Comparison of ENCODE assay signal across 10 cellular contexts in the genomic region with DNA sequence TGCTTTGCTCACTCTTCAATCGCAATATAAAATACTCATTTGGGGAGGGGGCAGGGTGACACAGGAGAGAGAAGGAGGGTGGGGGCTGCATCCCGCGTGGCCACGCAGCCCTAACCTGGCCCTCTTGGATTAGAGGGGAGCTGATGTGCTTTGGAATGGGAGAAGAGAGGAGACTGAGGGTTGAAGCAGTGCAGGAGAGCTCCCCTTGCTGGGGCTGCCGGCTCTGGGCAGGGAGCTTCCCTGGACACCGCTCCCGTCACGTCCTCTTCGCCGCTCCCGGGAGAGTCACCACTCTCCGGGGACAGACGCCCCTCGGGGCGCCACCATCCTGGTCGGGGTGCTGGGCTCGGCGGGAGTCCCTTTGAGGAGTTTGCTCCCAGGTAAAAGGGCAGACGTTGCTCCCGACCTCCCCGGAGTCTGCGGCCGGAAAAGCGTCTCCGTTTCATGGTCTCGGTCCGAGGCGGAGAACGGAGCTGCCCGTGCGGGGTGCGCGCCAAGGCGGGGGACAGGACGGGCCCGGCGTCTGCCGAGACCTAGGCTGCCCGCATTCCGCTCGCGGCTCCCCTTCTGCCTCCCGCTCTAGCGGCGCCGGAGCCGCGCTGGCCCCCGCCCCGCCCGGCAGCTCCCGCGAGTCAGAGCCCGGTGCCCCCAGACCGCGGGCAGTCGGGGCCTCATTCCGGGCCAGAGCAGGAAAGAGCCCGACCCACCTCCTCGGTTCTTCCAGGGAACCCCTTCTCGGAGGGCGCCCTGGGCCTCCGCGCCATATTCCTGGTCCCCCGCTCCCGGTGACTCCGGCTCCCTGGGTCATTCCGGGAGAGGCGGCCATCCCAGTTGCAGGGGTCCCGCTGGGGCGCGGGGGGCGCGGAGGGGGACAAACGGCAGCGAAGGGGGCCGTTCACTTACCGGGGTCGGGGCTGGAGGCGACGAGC. TPM values are rescaled to one million over a fixed set of nuclear protein-coding genes. Genes with fewer than 3 reads are reported as not detected.
DNase-seq lines count a peak whose midpoint lies in the region; ATAC-seq and TF ChIP-seq lines count a peak whose summit lies in the region.
"Had no signal": no experiment of that assay in that cellular context is flagged by ENCODE, and none has a peak within 500 bp of the region (broad histone marks: within the 10 kb centered on the region; RNA-seq: fewer than 3 reads in every experiment).

No MANE protein-coding gene starts in this region.

- no peak overlapping the region for H3K27ac ChIP-seq in neuronal stem cell (replicated peaks; ENCODE audit: low read length)
- no peak overlapping the region for H3K27ac ChIP-seq in SJCRH30
- H3K27ac ChIP-seq: transverse colon had no signal

- no peaks in the 10 kb centered on the region for H3K36me3 ChIP-seq in neuronal stem cell (replicated peaks in 1 of 2; ENCODE audit: control insufficient read depth in 2 of 2, insufficient read depth in 2 of 2, low read length in 2 of 2)
- no peaks in the 10 kb centered on the region for H3K36me3 ChIP-seq in SJCRH30
- H3K36me3 ChIP-seq: transverse colon had no signal

- H3K4ac ChIP-seq in neuronal stem cell (ENCODE audit: low read length): no peak overlapping the region

- no peak overlapping the region for H2BK15ac ChIP-seq in neuronal stem cell (ENCODE audit: low read length)

- H3K4me3 ChIP-seq in foreskin fibroblast (ENCODE audit: low read depth in 1 of 2, low read length in 2 of 2) (peak overlapping the region; percentile 52 to 69), neuronal stem cell (ENCODE audit: low read length in 2 of 2) (peak overlapping the region in 1 of 2 donors; percentile 70), SJCRH30 (no peak overlapping the region)
- H3K4me3 ChIP-seq: transverse colon had no signal

- H3K4me1 ChIP-seq in neuronal stem cell (ENCODE audit: control insufficient read depth in 2 of 2, insufficient read depth in 1 of 2, low read depth in 1 of 2, low read length in 2 of 2): peaks cover 0 to 7% of the 10 kb centered on the region in 2 donors
- no peaks in the 10 kb centered on the region for H3K4me1 ChIP-seq in SJCRH30

- no peak overlapping the region for H2BK120ac ChIP-seq in neuronal stem cell (ENCODE audit: low read depth, low read length)

- peaks cover 3 to 68% (median 27%) of the 10 kb centered on the region in 3 experiments for H3K27me3 ChIP-seq in neuronal stem cell (ENCODE audit: control insufficient read depth in 3 of 3, insufficient read depth in 3 of 3, low read depth in 1 of 3, low read length in 3 of 3)
- H3K27me3 ChIP-seq in SJCRH30: no peaks in the 10 kb centered on the region

- no peak overlapping the region for H2AK5ac ChIP-seq in neuronal stem cell (ENCODE audit: low read depth, low read length)

- H3K9me3 ChIP-seq in neuronal stem cell (replicated peaks in 1 of 2; ENCODE audit: control insufficient read depth in 2 of 2, insufficient read depth in 1 of 2, low read depth in 1 of 2, low read length in 2 of 2): peaks cover 3% of the 10 kb centered on the region in 2 donors
- no peaks in the 10 kb centered on the region for H3K9me3 ChIP-seq in SJCRH30 (replicated peaks)
- H3K9me3 ChIP-seq: transverse colon had no signal

- no peak overlapping the region for H2BK12ac ChIP-seq in neuronal stem cell (ENCODE audit: low read length)

- no peak overlapping the region for H4K8ac ChIP-seq in neuronal stem cell (ENCODE audit: low read depth, low read length)

- H3K9ac ChIP-seq in neuronal stem cell (ENCODE audit: low read depth, low read length, poor library complexity): peak overlapping the region; percentile 65

- no peak overlapping the region for H3K18ac ChIP-seq in neuronal stem cell (ENCODE audit: low read length)

- DNase-seq in GM03348 (ENCODE audit: low spot score) (peak; percentile 55), NCI-H69 (lab: John Stamatoyannopoulos, UW) (peak; percentile 50), foreskin fibroblast (peak in 1 of 2 donors; percentile 42), neuronal stem cell (ENCODE audit: low spot score) (no peak), amniotic stem cell (lab: John Stamatoyannopoulos, UW) (no peak), SJCRH30 (no peak)

- no CpG with 5 or more reads among the region's 81 CpGs for WGBS in neuronal stem cell (ENCODE audit: extremely low coverage in 2 of 2, insufficient read length in 2 of 2, insufficient replicate concordance in 1 of 2), 2 donors

- H3K14ac ChIP-seq in neuronal stem cell (ENCODE audit: low read length): no peak overlapping the region

- no peak for ATAC-seq in HG03045 (IDR thresholded peaks at IDR 0.05; ENCODE audit: unreplicated experiment)
- ATAC-seq in GM18858 (IDR thresholded peaks at IDR 0.05; ENCODE audit: unreplicated experiment): no peak

- no peaks in the 10 kb centered on the region for H3K79me1 ChIP-seq in neuronal stem cell (ENCODE audit: low read depth, low read length)

- no peak overlapping the region for H4K91ac ChIP-seq in neuronal stem cell (ENCODE audit: low read depth, low read length, poor library complexity)

- no peak for TF ChIP-seq CTCF in foreskin fibroblast (IDR thresholded peaks at IDR 0.05; ENCODE audit: low read depth, low read length)

- H3K23ac ChIP-seq in neuronal stem cell (ENCODE audit: low read depth, low read length, poor library complexity): peak overlapping the region; percentile 39

- H2AFZ ChIP-seq in neuronal stem cell (ENCODE audit: low read length): peak overlapping the region; percentile 68

- peak overlapping the region; percentile 86 for H3K4me2 ChIP-seq in neuronal stem cell (ENCODE audit: insufficient read depth, low read length, poor library complexity, severe bottlenecking)

- H2BK5ac ChIP-seq in neuronal stem cell (ENCODE audit: low read length): no peak overlapping the region

RNA-seq across cellular contexts. Expression of a gene that starts 0.6 kb away (rescaled TPM):
- polyA plus RNA-seq in neuronal stem cell (2013, experiment 1 of 2): under 0.01 TPM
- polyA plus RNA-seq in neuronal stem cell (2013, experiment 2 of 2): 0.01 TPM
- not detected in 2 replicates for total RNA-seq in SJCRH30 (2014; rRNA removed; shearing (Covaris generic))
- total RNA-seq: skeletal muscle tissue had no signal

Comparison
In these comparisons a context has a peak if more than half of its experiments do, and no peak if none do; other contexts are left out.
1. DNase-seq: peak in GM03348 (single experiment) and NCI-H69 (single experiment); none in neuronal stem cell (single experiment), amniotic stem cell (single experiment) and SJCRH30 (0 of 2).